Comparison of ENCODE assay signal across 9 cellular contexts in the genomic region with DNA sequence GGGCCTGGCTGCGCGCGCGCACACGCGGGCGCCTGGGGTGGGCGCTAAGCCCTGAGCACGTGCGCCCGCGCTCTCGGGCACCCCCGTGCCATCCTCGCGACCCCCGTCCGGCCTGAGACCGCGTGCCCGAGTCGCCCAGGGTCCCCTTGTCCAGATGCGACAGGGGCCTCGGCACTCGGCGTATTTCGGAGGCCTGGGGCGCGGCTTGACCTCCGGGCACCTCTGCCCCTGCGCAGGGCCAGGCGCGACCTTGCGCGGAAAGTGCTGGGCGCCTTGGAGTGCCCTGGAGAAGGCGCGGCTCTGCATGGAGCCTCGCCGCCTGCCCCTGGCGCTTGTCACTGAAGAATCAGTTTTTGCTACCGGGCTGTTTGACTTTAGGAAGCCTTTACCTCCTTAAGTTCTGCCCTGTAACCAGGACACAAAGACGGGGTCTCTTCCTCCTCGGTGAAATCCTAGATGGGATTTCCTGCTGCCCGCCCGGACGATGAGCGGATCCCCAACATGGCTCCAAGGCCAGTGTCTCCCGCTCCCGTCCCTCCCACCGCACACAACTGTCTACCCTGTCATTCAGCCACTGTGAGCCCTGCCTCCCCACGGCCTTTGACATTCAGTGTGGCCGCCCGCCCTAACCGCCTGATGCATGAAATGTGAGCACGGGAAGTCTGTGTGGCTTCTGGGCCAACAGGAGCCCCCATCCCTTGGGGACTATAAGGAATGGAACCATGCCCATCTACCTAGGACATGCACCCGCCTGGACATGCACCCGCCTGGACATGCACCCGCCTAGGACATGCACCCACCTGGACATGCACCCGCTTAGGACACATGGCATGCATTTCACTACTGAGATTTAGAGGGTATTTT. TPM values are rescaled to one million over a fixed set of nuclear protein-coding genes. Genes with fewer than 3 reads are reported as not detected.
A peak's percentile ranks its signal among the peaks of the same experiment; 100 is the strongest.
DNase-seq lines count a peak whose midpoint lies in the region; ATAC-seq, FAIRE-seq and TF ChIP-seq lines count a peak whose summit lies in the region.
"Had no signal": no experiment of that assay in that cellular context is flagged by ENCODE, and none has a peak within 500 bp of the region (broad histone marks: within the 10 kb centered on the region; RNA-seq: fewer than 3 reads in every experiment).

No MANE protein-coding gene starts in this region.

- H3K27me3 Mint-ChIP-seq in activated CD4-positive, alpha-beta T cell treated with anti-CD3 and anti-CD28 coated beads for 36 hours, result peaks cover 2% of the 10 kb centered on the region
- H3K27me3 Mint-ChIP-seq in astrocyte (ENCODE audit: low read depth, unreplicated experiment), result peaks cover 32% of the 10 kb centered on the region

- no peak for TF ChIP-seq CTCF in astrocyte (IDR thresholded peaks at IDR 0.05; ENCODE audit: insufficient read depth, low read depth, low read length)
- TF ChIP-seq CTCF in thyroid gland (IDR thresholded peaks at IDR 0.05), result no peak

- CTCF ChIA-PET in activated CD4-positive, alpha-beta T cell treated with anti-CD3 and anti-CD28 coated beads for 36 hours (lab: Charles Lee), result no interaction called here

- H3K79me2 ChIP-seq in astrocyte (ENCODE audit: insufficient read depth, low read length), result no peaks in the 10 kb centered on the region

- peaks cover 8% of the 10 kb centered on the region for H3K27me3 ChIP-seq in astrocyte (ENCODE audit: insufficient read depth, low read length)
- H3K27me3 ChIP-seq in thyroid gland, result no peaks in the 10 kb centered on the region

- peak overlapping the region; percentile 65 for H3K9ac ChIP-seq in astrocyte (ENCODE audit: low read length)

- WGBS in thyroid gland, 2 donors, result 39 to 48% methylated on average over 18 to 19 of the region's 60 CpGs

- peaks cover 7% of the 10 kb centered on the region for H4K20me1 ChIP-seq in astrocyte (ENCODE audit: insufficient read depth, low read length)

- peaks cover 8% of the 10 kb centered on the region for H3K4me1 Mint-ChIP-seq in activated CD4-positive, alpha-beta T cell treated with anti-CD3 and anti-CD28 coated beads for 36 hours
- peaks cover 2% of the 10 kb centered on the region for H3K4me1 Mint-ChIP-seq in astrocyte (ENCODE audit: low read depth, unreplicated experiment)

- H3K27ac ChIP-seq in astrocyte (ENCODE audit: low read depth, low read length) (no peak overlapping the region), thyroid gland (peak overlapping the region in 1 of 3 donors; percentile 71)

- DNase-seq in activated CD4-positive, alpha-beta T cell treated with anti-CD3 and anti-CD28 coated beads for 36 hours, result peak; percentile 36
- no peak for DNase-seq in activated CD4-positive, alpha-beta T cell treated with anti-CD3 and anti-CD28 coated beads for 48 hours
- DNase-seq in astrocyte (ENCODE audit: low read depth), result no peak
- DNase-seq in left colon, result no peak
- peak in 1 of 2 donors; percentile 12 for DNase-seq in thyroid gland
- DNase-seq in putamen (ENCODE audit: low spot score), result no peak
- no peak for DNase-seq in NCI-H524 treated with DMSO at 0.1 percent for 48 hours (lab: John Stamatoyannopoulos, UW)
- DNase-seq: DND-41 had no signal

- POLR2A ChIA-PET in activated CD4-positive, alpha-beta T cell treated with anti-CD3 and anti-CD28 coated beads for 36 hours (lab: Charles Lee), result no interaction called here

- ATAC-seq in activated CD4-positive, alpha-beta T cell treated with anti-CD3 and anti-CD28 coated beads for 36 hours, result no peak
- peak; percentile 21 for ATAC-seq in left colon
- ATAC-seq in GM18498 (IDR thresholded peaks at IDR 0.05; ENCODE audit: unreplicated experiment), result no peak

- H3K4me1 ChIP-seq in astrocyte (ENCODE audit: insufficient read depth, low read length) (peaks cover 9% of the 10 kb centered on the region), thyroid gland (peaks cover 11 to 17% of the 10 kb centered on the region in 2 donors)

- no peak overlapping the region for H3K27ac Mint-ChIP-seq in activated CD4-positive, alpha-beta T cell treated with anti-CD3 and anti-CD28 coated beads for 36 hours
- no peak overlapping the region for H3K27ac Mint-ChIP-seq in astrocyte (ENCODE audit: unreplicated experiment)

- peak overlapping the region; percentile 95 for H2AFZ ChIP-seq in astrocyte (ENCODE audit: low read depth, low read length)

- H3K36me3 ChIP-seq in astrocyte (ENCODE audit: insufficient read depth, low read length), result no peaks in the 10 kb centered on the region
- H3K36me3 ChIP-seq in thyroid gland, result no peaks in the 10 kb centered on the region

- peak overlapping the region; percentile 66 for H3K4me3 ChIP-seq in astrocyte (ENCODE audit: insufficient read depth, low read depth, low read length)
- H3K4me3 ChIP-seq in thyroid gland (replicated peaks in 1 of 3), result peak overlapping the region in 2 of 3 donors; percentile 83 to 95

- peak overlapping the region; percentile 94 for H3K4me2 ChIP-seq in astrocyte (ENCODE audit: low read length)

- FAIRE-seq in astrocyte (lab: Jason Lieb, UNC), result no peak

- no peaks in the 10 kb centered on the region for H3K9me3 Mint-ChIP-seq in activated CD4-positive, alpha-beta T cell treated with anti-CD3 and anti-CD28 coated beads for 36 hours (ENCODE audit: low read depth)
- peaks cover 11% of the 10 kb centered on the region for H3K9me3 Mint-ChIP-seq in astrocyte (ENCODE audit: unreplicated experiment)

- no peaks in the 10 kb centered on the region for H3K36me3 Mint-ChIP-seq in activated CD4-positive, alpha-beta T cell treated with anti-CD3 and anti-CD28 coated beads for 36 hours (ENCODE audit: low read depth)
- H3K36me3 Mint-ChIP-seq in astrocyte (ENCODE audit: low read depth, unreplicated experiment), result peaks cover 3% of the 10 kb centered on the region

- H3K4me3 Mint-ChIP-seq in activated CD4-positive, alpha-beta T cell treated with anti-CD3 and anti-CD28 coated beads for 36 hours, result peak overlapping the region; percentile 61
- peak overlapping the region; percentile 76 for H3K4me3 Mint-ChIP-seq in astrocyte (ENCODE audit: unreplicated experiment)

- intact Hi-C loops in activated CD4-positive, alpha-beta T cell treated with anti-CD3 and anti-CD28 coated beads for 36 hours (cut with DNase I, micrococcal nuclease), result loop anchor here (1.0 to 10.0 kb wide), 16 partner anchors 23 to 1048 kb away; partner anchors contain the start of genes LRRC27 (in 2 of the 2), BNIP3 (in 1 of the 2), DPYSL4 (in 1 of the 2) and FUOM (in 1 of the 2)
- intact Hi-C loops in left colon (cut with DNase I, micrococcal nuclease), result no loop called here
- intact Hi-C loops in thyroid gland (cut with DNase I), result loop anchor here (10.0 kb wide), 1 partner anchor 226 kb away; the partner anchor contains the start of gene INPP5A

- no peaks in the 10 kb centered on the region for H3K9me3 ChIP-seq in astrocyte (ENCODE audit: insufficient read depth, low read depth, low read length)
- no peaks in the 10 kb centered on the region for H3K9me3 ChIP-seq in thyroid gland

- no peak for TF ChIP-seq POLR2A in thyroid gland (IDR thresholded peaks at IDR 0.05)

RNA-seq across cellular contexts. Expression of gene STK32C, which starts 1.1 kb away (rescaled TPM):
- 10 to 100 TPM; 15.8 to 19.9 TPM for total RNA-seq in activated CD4-positive, alpha-beta T cell treated with anti-CD3 and anti-CD28 coated beads for 36 hours
- 12.3 and 13.6 TPM in 2 replicates for total RNA-seq in astrocyte
- 10 to 100 TPM in 1 of 2 donors, 1 to 10 TPM in 1; 8.4 to 10.0 TPM for total RNA-seq in left colon
- total RNA-seq in thyroid gland, result 1 to 10 TPM; 3.3 to 5.7 (median 3.5) TPM

RNA-seq across cellular contexts. Expression of gene LRRC27, which starts 23.2 kb away (rescaled TPM):
- total RNA-seq in activated CD4-positive, alpha-beta T cell treated with anti-CD3 and anti-CD28 coated beads for 36 hours, result 1 to 10 TPM; 3.6 to 4.1 TPM
- total RNA-seq in astrocyte, result 7.8 and 8.0 TPM in 2 replicates
- total RNA-seq in left colon, result 1 to 10 TPM; 6.5 to 9.2 TPM
- total RNA-seq in thyroid gland, result 10 to 100 TPM; 14.0 to 24.4 (median 19.4) TPM

Comparison
In these comparisons a context has a peak if more than half of its experiments do, and no peak if none do; other contexts are left out.
1. intact Hi-C loops: an anchor here in activated CD4-positive, alpha-beta T cell treated with anti-CD3 and anti-CD28 coated beads for 36 hours (1.0 to 10.0 kb wide) and thyroid gland (10.0 kb wide); none called in left colon.